Comparison of ENCODE assay signal across 16 cellular contexts in the genomic region with DNA sequence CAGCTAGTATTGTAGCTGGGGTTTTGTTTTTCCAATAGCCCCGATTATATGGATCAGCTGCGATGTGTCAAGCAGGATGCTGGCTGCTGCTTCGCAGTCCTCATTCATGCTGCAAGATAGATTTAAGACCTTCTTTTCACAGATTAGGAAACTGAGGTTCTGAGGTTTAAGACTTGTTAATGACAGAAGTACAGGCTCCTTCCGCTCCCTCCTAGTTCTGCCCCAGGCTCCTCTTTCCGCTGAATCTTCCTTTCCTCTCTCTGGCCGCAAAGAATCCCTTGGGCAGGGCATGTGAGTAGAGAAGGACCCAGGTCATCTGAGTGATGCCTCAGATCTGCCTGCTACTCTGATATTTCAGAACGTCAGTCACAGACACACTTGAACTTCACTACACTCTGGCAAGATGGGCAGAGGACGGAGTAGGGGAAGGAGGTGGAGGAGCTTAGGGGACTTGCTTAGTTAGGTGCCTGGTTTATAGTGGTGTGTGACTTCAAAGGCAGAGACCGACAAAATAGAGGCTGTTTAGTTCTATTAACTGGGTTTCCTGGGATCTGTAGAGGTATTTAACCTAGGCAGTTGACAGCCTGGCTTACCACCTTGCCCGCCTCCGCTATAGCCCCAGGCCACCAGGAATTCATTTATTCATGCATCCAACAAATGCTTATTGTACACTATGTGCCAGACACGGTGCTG. TPM values are rescaled to one million over a fixed set of nuclear protein-coding genes. Genes with fewer than 3 reads are reported as not detected.
DNase-seq lines count a peak whose midpoint lies in the region; ATAC-seq and TF ChIP-seq lines count a peak whose summit lies in the region.
"Had no signal": no experiment of that assay in that cellular context is flagged by ENCODE, and none has a peak within 500 bp of the region (broad histone marks: within the 10 kb centered on the region; RNA-seq: fewer than 3 reads in every experiment).

No MANE protein-coding gene starts in this region.

- peaks cover 35% of the 10 kb centered on the region for H3K4me1 ChIP-seq in HUES6 (ENCODE audit: control insufficient read depth, insufficient read depth, low read length)
- H3K4me1 ChIP-seq in iPS-15b (ENCODE audit: control insufficient read depth, insufficient read depth, low read length): peaks cover 8% of the 10 kb centered on the region
- H3K4me1 ChIP-seq in upper lobe of left lung: peaks cover 0 to 33% (median 15%) of the 10 kb centered on the region in 4 donors
- no peaks in the 10 kb centered on the region for H3K4me1 ChIP-seq in PC-3 (ENCODE audit: insufficient read depth, low read length)
- H3K4me1 ChIP-seq: BE2C had no signal

- no peaks in the 10 kb centered on the region for H3K36me3 ChIP-seq in HUES6 (ENCODE audit: control insufficient read depth, insufficient read depth, low read length)
- no peaks in the 10 kb centered on the region for H3K36me3 ChIP-seq in iPS-15b (ENCODE audit: control insufficient read depth, insufficient read depth, low read length)
- H3K36me3 ChIP-seq in upper lobe of left lung: no peaks in the 10 kb centered on the region
- no peaks in the 10 kb centered on the region for H3K36me3 ChIP-seq in PC-3 (ENCODE audit: low read depth, low read length)
- no peaks in the 10 kb centered on the region for H3K36me3 ChIP-seq in brain microvascular endothelial cell (replicated peaks)
- H3K36me3 ChIP-seq: BE2C had no signal

- in situ Hi-C loops in brain microvascular endothelial cell (cut with HindIII; ENCODE audit: low pct_ligation_motif_present, low sequenced_read_pairs): no loop called here

- H4K20me1 ChIP-seq in PC-3 (ENCODE audit: low read length): no peaks in the 10 kb centered on the region

- H3K9ac ChIP-seq in HUES6 (ENCODE audit: low read length) (no peak overlapping the region), iPS-15b (ENCODE audit: low read depth, low read length) (no peak overlapping the region), PC-3 (ENCODE audit: low read length) (no peak overlapping the region)

- POLR2A ChIA-PET in PC-3 (lab: Charles Lee; ENCODE audit: unreplicated experiment): no interaction called here

- intact Hi-C loops in PC-3 (cut with micrococcal nuclease): no loop called here

- peaks cover 3% of the 10 kb centered on the region for H3K36me3 Mint-ChIP-seq in type B pancreatic cell
- H3K36me3 Mint-ChIP-seq: CD8-positive, alpha-beta T cell had no signal

- no peak for TF ChIP-seq EP300 in upper lobe of left lung (IDR thresholded peaks at IDR 0.05)

- H3K4me3 Mint-ChIP-seq in type B pancreatic cell: peak overlapping the region; percentile 46

- no peak overlapping the region for H2AFZ ChIP-seq in PC-3 (ENCODE audit: low read length)

- no peak overlapping the region for H3K4me2 ChIP-seq in PC-3 (ENCODE audit: low read length)

- H3K27me3 ChIP-seq in HUES6 (ENCODE audit: control insufficient read depth, insufficient read depth, low read length): peaks cover 92% of the 10 kb centered on the region
- H3K27me3 ChIP-seq in iPS-15b (ENCODE audit: control insufficient read depth, insufficient read depth, low read length): peaks cover 54% of the 10 kb centered on the region
- H3K27me3 ChIP-seq in upper lobe of left lung: peaks cover 0 to 45% (median 28%) of the 10 kb centered on the region in 4 donors
- peaks cover 40% of the 10 kb centered on the region for H3K27me3 ChIP-seq in PC-3 (ENCODE audit: low read length)
- peaks cover 53% of the 10 kb centered on the region for H3K27me3 ChIP-seq in brain microvascular endothelial cell (replicated peaks)

- no peak for TF ChIP-seq POLR2A in upper lobe of left lung (IDR thresholded peaks at IDR 0.05)

- TF ChIP-seq CTCF in type B pancreatic cell (conservative IDR thresholded peaks at IDR 0.05) (no peak), upper lobe of left lung (IDR thresholded peaks at IDR 0.05) (no peak), PC-3 (conservative IDR thresholded peaks at IDR 0.05; ENCODE audit: low read depth, low read length) (no peak), brain microvascular endothelial cell (IDR thresholded peaks at IDR 0.05; ENCODE audit: low read depth, low read length, missing control alignments) (no peak)

- whole genome bisulfite sequencing in upper lobe of left lung, 2 donors: 42 to 44% methylated on average over 11 to 12 of the region's 12 CpGs

- H3K27ac Mint-ChIP-seq in type B pancreatic cell: no peak overlapping the region
- H3K27ac Mint-ChIP-seq: CD8-positive, alpha-beta T cell had no signal

- CTCF ChIA-PET in PC-3 (lab: Charles Lee): no interaction called here

- no peaks in the 10 kb centered on the region for H3K79me2 ChIP-seq in PC-3 (ENCODE audit: low read length)

- H3K9me2 ChIP-seq in PC-3 (replicated peaks; ENCODE audit: low read length): no peaks in the 10 kb centered on the region

- DNase-seq in type B pancreatic cell (ENCODE audit: extremely low spot score, unreplicated experiment): no peak
- no peak for DNase-seq in upper lobe of left lung
- DNase-seq in PC-3: no peak
- DNase-seq in brain microvascular endothelial cell: no peak
- DNase-seq: BE2C; CD8-positive, alpha-beta T cell; DMS79 treated with DMSO at 0.1 percent for 48 hours; GOT3; NCI-H1417; NCI-H1930; NCI-H510A treated with DMSO at 0.1 percent for 48 hours; SIG-M5 had no signal

- peaks cover 92% of the 10 kb centered on the region for H3K27me3 Mint-ChIP-seq in type B pancreatic cell

- H3K9me3 ChIP-seq in HUES6 (ENCODE audit: control insufficient read depth, insufficient read depth, low read depth, low read length) (no peaks in the 10 kb centered on the region), iPS-15b (ENCODE audit: control insufficient read depth, insufficient read depth, low read length) (no peaks in the 10 kb centered on the region), upper lobe of left lung (no peaks in the 10 kb centered on the region), PC-3 (ENCODE audit: low read length) (no peaks in the 10 kb centered on the region)
- H3K9me3 ChIP-seq: BE2C had no signal

- peaks cover 8% of the 10 kb centered on the region for H3K4me1 Mint-ChIP-seq in type B pancreatic cell (ENCODE audit: unreplicated experiment)

- no peaks in the 10 kb centered on the region for H3F3A ChIP-seq in PC-3 (ENCODE audit: low read length, unreplicated experiment)

- H3K9me3 Mint-ChIP-seq in type B pancreatic cell: no peaks in the 10 kb centered on the region
- H3K9me3 Mint-ChIP-seq: CD8-positive, alpha-beta T cell had no signal

- BruUV-seq in PC-3 (replicated peaks; lab: Mats Ljungman, UMichigan): no TSS peak

- ATAC-seq in upper lobe of left lung (ENCODE audit: low FRiP score in 2 of 2) (no peak), PC-3 (no peak)
- ATAC-seq: CD8-positive, alpha-beta T cell had no signal

- H3K27ac ChIP-seq in HUES6 (ENCODE audit: low read depth, low read length) (no peak overlapping the region), angular gyrus (ENCODE audit: low read depth, low read length) (peak overlapping the region; percentile 35), upper lobe of left lung (no peak overlapping the region), PC-3 (ENCODE audit: low read length) (no peak overlapping the region), brain microvascular endothelial cell (no peak overlapping the region)

- H3K4me3 ChIP-seq in HUES6 (ENCODE audit: low read depth, low read length) (peak overlapping the region; percentile 59), iPS-15b (ENCODE audit: low read depth, low read length) (peak overlapping the region; percentile 60), upper lobe of left lung (no peak overlapping the region), PC-3 (ENCODE audit: low read length) (no peak overlapping the region), brain microvascular endothelial cell (ENCODE audit: low read depth, low read length) (no peak overlapping the region)

RNA-seq across cellular contexts. Expression of a gene that starts 4.2 kb away (rescaled TPM):
- 0.67 and 0.94 TPM in 2 replicates for total RNA-seq in type B pancreatic cell (ENCODE audit: low replicate concordance)
- 1 to 10 TPM in 5 of 6 donors, not detected in 1; 1.1 to 2.9 (median 2.0) TPM for total RNA-seq in upper lobe of left lung
- total RNA-seq in PC-3 (2014; rRNA removed): not detected in 2 replicates
- total RNA-seq: CD8-positive, alpha-beta T cell; LHCN-M2 had no signal

Comparison
In these comparisons a context has a peak if more than half of its experiments do, and no peak if none do; other contexts are left out.
1. H3K4me3 ChIP-seq: peak in HUES6 (single experiment) and iPS-15b (single experiment); none in upper lobe of left lung (0 of 4), PC-3 (single experiment) and brain microvascular endothelial cell (single experiment).